Comparison of ENCODE assay signal across 2 cellular contexts in genomic region chr5:1164696-1165630, GRCh38.
TF ChIP-seq lines count a peak whose summit lies in the region.

No MANE protein-coding gene starts in this region.

TF ChIP-seq in GM23338, 12 proteins besides CTCF, POLR2A, EP300 and RAD21:
- no peak for TF ChIP-seq CREB1 (CRISPR knock-in tag; IDR thresholded peaks at IDR 0.05; ENCODE audit: low read depth)
- no peak for TF ChIP-seq POLR2AphosphoS5 (IDR thresholded peaks at IDR 0.05; ENCODE audit: low read depth)
- TF ChIP-seq NANOG (IDR thresholded peaks at IDR 0.05; ENCODE audit: borderline replicate concordance) = no peak
- TF ChIP-seq, protein P1, sequence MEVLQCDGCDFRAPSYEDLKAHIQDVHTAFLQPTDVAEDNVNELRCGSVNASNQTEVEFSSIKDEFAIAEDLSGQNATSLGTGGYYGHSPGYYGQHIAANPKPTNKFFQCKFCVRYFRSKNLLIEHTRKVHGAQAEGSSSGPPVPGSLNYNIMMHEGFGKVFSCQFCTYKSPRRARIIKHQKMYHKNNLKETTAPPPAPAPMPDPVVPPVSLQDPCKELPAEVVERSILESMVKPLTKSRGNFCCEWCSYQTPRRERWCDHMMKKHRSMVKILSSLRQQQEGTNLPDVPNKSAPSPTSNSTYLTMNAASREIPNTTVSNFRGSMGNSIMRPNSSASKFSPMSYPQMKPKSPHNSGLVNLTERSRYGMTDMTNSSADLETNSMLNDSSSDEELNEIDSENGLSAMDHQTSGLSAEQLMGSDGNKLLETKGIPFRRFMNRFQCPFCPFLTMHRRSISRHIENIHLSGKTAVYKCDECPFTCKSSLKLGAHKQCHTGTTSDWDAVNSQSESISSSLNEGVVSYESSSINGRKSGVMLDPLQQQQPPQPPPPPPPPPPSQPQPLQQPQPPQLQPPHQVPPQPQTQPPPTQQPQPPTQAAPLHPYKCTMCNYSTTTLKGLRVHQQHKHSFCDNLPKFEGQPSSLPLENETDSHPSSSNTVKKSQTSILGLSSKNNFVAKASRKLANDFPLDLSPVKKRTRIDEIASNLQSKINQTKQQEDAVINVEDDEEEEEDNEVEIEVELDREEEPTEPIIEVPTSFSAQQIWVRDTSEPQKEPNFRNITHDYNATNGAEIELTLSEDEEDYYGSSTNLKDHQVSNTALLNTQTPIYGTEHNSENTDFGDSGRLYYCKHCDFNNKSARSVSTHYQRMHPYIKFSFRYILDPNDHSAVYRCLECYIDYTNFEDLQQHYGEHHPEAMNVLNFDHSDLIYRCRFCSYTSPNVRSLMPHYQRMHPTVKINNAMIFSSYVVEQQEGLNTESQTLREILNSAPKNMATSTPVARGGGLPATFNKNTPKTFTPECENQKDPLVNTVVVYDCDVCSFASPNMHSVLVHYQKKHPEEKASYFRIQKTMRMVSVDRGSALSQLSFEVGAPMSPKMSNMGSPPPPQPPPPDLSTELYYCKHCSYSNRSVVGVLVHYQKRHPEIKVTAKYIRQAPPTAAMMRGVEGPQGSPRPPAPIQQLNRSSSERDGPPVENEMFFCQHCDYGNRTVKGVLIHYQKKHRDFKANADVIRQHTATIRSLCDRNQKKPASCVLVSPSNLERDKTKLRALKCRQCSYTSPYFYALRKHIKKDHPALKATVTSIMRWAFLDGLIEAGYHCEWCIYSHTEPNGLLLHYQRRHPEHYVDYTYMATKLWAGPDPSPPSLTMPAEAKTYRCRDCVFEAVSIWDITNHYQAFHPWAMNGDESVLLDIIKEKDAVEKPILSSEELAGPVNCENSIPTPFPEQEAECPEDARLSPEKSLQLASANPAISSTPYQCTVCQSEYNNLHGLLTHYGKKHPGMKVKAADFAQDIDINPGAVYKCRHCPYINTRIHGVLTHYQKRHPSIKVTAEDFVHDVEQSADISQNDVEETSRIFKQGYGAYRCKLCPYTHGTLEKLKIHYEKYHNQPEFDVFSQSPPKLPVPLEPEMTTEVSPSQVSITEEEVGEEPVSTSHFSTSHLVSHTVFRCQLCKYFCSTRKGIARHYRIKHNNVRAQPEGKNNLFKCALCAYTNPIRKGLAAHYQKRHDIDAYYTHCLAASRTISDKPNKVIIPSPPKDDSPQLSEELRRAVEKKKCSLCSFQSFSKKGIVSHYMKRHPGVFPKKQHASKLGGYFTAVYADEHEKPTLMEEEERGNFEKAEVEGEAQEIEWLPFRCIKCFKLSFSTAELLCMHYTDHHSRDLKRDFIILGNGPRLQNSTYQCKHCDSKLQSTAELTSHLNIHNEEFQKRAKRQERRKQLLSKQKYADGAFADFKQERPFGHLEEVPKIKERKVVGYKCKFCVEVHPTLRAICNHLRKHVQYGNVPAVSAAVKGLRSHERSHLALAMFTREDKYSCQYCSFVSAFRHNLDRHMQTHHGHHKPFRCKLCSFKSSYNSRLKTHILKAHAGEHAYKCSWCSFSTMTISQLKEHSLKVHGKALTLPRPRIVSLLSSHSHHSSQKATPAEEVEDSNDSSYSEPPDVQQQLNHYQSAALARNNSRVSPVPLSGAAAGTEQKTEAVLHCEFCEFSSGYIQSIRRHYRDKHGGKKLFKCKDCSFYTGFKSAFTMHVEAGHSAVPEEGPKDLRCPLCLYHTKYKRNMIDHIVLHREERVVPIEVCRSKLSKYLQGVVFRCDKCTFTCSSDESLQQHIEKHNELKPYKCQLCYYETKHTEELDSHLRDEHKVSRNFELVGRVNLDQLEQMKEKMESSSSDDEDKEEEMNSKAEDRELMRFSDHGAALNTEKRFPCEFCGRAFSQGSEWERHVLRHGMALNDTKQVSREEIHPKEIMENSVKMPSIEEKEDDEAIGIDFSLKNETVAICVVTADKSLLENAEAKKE (CRISPR knock-in tag; IDR thresholded peaks at IDR 0.05) = no peak
- TF ChIP-seq STAT1 (IDR thresholded peaks at IDR 0.05; ENCODE audit: unreplicated experiment) = no peak
- TF ChIP-seq, protein P2, sequence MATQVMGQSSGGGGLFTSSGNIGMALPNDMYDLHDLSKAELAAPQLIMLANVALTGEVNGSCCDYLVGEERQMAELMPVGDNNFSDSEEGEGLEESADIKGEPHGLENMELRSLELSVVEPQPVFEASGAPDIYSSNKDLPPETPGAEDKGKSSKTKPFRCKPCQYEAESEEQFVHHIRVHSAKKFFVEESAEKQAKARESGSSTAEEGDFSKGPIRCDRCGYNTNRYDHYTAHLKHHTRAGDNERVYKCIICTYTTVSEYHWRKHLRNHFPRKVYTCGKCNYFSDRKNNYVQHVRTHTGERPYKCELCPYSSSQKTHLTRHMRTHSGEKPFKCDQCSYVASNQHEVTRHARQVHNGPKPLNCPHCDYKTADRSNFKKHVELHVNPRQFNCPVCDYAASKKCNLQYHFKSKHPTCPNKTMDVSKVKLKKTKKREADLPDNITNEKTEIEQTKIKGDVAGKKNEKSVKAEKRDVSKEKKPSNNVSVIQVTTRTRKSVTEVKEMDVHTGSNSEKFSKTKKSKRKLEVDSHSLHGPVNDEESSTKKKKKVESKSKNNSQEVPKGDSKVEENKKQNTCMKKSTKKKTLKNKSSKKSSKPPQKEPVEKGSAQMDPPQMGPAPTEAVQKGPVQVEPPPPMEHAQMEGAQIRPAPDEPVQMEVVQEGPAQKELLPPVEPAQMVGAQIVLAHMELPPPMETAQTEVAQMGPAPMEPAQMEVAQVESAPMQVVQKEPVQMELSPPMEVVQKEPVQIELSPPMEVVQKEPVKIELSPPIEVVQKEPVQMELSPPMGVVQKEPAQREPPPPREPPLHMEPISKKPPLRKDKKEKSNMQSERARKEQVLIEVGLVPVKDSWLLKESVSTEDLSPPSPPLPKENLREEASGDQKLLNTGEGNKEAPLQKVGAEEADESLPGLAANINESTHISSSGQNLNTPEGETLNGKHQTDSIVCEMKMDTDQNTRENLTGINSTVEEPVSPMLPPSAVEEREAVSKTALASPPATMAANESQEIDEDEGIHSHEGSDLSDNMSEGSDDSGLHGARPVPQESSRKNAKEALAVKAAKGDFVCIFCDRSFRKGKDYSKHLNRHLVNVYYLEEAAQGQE (IDR thresholded peaks at IDR 0.05; ENCODE audit: unreplicated experiment) = no peak
- TF ChIP-seq EZH2 (IDR thresholded peaks at IDR 0.05; ENCODE audit: low read depth, unreplicated experiment) = no peak
- TF ChIP-seq ZNF331 (CRISPR knock-in tag; IDR thresholded peaks at IDR 0.05; ENCODE audit: low read depth) = no peak
- no peak for TF ChIP-seq JUNB (IDR thresholded peaks at IDR 0.05; ENCODE audit: unreplicated experiment)
- TF ChIP-seq, protein P3, sequence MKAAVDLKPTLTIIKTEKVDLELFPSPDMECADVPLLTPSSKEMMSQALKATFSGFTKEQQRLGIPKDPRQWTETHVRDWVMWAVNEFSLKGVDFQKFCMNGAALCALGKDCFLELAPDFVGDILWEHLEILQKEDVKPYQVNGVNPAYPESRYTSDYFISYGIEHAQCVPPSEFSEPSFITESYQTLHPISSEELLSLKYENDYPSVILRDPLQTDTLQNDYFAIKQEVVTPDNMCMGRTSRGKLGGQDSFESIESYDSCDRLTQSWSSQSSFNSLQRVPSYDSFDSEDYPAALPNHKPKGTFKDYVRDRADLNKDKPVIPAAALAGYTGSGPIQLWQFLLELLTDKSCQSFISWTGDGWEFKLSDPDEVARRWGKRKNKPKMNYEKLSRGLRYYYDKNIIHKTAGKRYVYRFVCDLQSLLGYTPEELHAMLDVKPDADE (IDR thresholded peaks at IDR 0.05) = no peak

TF ChIP-seq in HepG2, 621 proteins besides CTCF, POLR2A, EP300 and RAD21:
- TF ChIP-seq XRCC5 (optimal IDR thresholded peaks at IDR 0.05; ENCODE audit: low read length) (peak; percentile 33), SOX13 (IDR thresholded peaks at IDR 0.05) (no peak), SOX13 (CRISPR knock-in tag; conservative IDR thresholded peaks at IDR 0.05 in 1 of 2, IDR thresholded peaks at IDR 0.05 in 1 of 2) (0 out of 4 replicates have a peak, but pooled peaks of 1 of the 2 experiments have one; percentile 16), ZNF710 (CRISPR knock-in tag; IDR thresholded peaks at IDR 0.05; ENCODE audit: borderline replicate concordance) (no peak), ZNF263 (CRISPR knock-in tag; IDR thresholded peaks at IDR 0.05) (peak; percentile 95), NR2F6 (IDR thresholded peaks at IDR 0.05) (no peak), NR2F6 (CRISPR knock-in tag; IDR thresholded peaks at IDR 0.05) (0 out of 2 replicates have a peak, but pooled peaks have one; percentile 7), MED8 (CRISPR knock-in tag; IDR thresholded peaks at IDR 0.05; ENCODE audit: insufficient replicate concordance) (no peak), HNF4A (CRISPR knock-in tag; IDR thresholded peaks at IDR 0.05) (0 out of 2 replicates have a peak, but pooled peaks have one; percentile 15), ZFP36 (IDR thresholded peaks at IDR 0.05; ENCODE audit: borderline replicate concordance, low read depth, low read length, partially characterized antibody) (peak; percentile 27), MNT (IDR thresholded peaks at IDR 0.05) (0 out of 2 replicates have a peak, but pooled peaks have one; percentile 0)
- TF ChIP-seq, protein P4, sequence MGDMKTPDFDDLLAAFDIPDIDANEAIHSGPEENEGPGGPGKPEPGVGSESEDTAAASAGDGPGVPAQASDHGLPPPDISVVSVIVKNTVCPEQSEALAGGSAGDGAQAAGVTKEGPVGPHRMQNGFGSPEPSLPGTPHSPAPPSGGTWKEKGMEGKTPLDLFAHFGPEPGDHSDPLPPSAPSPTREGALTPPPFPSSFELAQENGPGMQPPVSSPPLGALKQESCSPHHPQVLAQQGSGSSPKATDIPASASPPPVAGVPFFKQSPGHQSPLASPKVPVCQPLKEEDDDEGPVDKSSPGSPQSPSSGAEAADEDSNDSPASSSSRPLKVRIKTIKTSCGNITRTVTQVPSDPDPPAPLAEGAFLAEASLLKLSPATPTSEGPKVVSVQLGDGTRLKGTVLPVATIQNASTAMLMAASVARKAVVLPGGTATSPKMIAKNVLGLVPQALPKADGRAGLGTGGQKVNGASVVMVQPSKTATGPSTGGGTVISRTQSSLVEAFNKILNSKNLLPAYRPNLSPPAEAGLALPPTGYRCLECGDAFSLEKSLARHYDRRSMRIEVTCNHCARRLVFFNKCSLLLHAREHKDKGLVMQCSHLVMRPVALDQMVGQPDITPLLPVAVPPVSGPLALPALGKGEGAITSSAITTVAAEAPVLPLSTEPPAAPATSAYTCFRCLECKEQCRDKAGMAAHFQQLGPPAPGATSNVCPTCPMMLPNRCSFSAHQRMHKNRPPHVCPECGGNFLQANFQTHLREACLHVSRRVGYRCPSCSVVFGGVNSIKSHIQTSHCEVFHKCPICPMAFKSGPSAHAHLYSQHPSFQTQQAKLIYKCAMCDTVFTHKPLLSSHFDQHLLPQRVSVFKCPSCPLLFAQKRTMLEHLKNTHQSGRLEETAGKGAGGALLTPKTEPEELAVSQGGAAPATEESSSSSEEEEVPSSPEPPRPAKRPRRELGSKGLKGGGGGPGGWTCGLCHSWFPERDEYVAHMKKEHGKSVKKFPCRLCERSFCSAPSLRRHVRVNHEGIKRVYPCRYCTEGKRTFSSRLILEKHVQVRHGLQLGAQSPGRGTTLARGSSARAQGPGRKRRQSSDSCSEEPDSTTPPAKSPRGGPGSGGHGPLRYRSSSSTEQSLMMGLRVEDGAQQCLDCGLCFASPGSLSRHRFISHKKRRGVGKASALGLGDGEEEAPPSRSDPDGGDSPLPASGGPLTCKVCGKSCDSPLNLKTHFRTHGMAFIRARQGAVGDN (CRISPR knock-in tag; IDR thresholded peaks at IDR 0.05) = peak; percentile 31
